Comparison of ENCODE assay signal across 1 cellular context in the genomic region with DNA sequence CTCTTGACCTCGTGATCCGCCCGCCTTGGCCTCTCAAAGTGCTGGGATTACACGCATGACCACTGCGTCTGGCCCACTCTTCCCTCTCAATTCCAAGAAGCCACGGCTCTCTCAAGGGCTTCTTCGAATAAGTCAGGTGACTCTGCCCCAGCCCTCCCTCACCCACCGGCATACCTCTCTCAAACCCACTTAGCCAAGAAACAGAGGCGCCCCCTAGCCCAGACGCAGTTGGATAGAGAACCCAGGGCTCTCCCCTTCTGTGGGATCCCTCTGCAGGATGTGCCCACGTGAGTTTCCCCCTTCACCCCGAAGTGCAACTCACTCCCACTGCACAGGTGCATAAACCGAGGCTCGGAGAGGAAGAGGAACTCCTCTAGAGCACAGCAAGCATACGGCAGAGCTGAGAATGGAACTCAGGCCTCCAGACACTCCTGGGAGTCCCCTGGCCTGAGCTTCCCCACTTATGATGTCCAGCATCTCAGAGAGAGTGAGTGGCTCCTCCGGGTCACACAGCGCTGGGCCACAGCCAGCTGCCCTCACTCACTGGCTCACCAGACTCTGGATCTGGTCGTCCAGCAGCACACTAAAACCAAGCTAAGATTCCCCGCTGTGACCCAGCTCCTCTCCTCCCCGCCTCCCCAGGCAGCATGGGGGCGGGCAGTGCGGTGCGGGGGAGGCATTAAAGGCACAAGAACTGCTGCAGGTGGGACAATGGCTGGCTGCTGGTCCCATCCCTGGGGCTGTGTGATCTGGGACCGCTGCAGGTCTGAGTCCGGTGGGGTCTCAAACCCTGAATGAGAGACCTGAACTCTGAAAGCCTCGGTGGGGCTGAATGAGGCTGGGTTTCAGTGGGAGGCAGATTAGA.
TF ChIP-seq lines count a peak whose summit lies in the region.

No MANE protein-coding gene starts in this region.

TF ChIP-seq in HEK293, 187 proteins besides CTCF, POLR2A, EP300 and RAD21 (continued from another document):
- TF ChIP-seq, protein P1, sequence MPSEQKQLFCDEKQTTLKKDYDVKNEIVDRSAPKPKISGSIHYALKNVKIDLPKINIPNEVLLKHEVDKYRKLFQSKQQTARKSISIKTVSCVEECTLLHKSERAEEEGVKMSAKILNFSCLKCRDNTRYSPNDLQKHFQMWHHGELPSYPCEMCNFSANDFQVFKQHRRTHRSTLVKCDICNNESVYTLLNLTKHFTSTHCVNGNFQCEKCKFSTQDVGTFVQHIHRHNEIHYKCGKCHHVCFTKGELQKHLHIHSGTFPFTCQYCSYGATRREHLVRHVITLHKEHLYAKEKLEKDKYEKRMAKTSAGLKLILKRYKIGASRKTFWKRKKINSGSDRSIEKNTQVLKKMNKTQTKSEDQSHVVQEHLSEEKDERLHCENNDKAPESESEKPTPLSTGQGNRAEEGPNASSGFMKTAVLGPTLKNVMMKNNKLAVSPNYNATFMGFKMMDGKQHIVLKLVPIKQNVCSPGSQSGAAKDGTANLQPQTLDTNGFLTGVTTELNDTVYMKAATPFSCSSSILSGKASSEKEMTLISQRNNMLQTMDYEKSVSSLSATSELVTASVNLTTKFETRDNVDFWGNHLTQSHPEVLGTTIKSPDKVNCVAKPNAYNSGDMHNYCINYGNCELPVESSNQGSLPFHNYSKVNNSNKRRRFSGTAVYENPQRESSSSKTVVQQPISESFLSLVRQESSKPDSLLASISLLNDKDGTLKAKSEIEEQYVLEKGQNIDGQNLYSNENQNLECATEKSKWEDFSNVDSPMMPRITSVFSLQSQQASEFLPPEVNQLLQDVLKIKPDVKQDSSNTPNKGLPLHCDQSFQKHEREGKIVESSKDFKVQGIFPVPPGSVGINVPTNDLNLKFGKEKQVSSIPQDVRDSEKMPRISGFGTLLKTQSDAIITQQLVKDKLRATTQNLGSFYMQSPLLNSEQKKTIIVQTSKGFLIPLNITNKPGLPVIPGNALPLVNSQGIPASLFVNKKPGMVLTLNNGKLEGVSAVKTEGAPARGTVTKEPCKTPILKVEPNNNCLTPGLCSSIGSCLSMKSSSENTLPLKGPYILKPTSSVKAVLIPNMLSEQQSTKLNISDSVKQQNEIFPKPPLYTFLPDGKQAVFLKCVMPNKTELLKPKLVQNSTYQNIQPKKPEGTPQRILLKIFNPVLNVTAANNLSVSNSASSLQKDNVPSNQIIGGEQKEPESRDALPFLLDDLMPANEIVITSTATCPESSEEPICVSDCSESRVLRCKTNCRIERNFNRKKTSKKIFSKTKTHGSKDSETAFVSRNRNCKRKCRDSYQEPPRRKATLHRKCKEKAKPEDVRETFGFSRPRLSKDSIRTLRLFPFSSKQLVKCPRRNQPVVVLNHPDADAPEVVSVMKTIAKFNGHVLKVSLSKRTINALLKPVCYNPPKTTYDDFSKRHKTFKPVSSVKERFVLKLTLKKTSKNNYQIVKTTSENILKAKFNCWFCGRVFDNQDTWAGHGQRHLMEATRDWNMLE (tag by site-specific recombination; conservative IDR thresholded peaks at IDR 0.05; ENCODE audit: low read depth): no peak
- TF ChIP-seq ZNF768 (tag by site-specific recombination; IDR thresholded peaks at IDR 0.05) (peak; percentile 45; the same call in 1 of the 2 replicates), GLIS1 (tag by site-specific recombination; IDR thresholded peaks at IDR 0.05) (peak; percentile 28; the same call in 1 of the 2 replicates), ZNF214 (tag by site-specific recombination; IDR thresholded peaks at IDR 0.05; ENCODE audit: borderline replicate concordance) (no peak), ZNF792 (tag by site-specific recombination; IDR thresholded peaks at IDR 0.05) (no peak), ZNF138 (tag by site-specific recombination; IDR thresholded peaks at IDR 0.05; ENCODE audit: borderline replicate concordance) (no peak), MYNN (tag by site-specific recombination; IDR thresholded peaks at IDR 0.05; ENCODE audit: borderline replicate concordance) (no peak), ZNF596 (tag by site-specific recombination; IDR thresholded peaks at IDR 0.05) (no peak), ZNF302 (tag by site-specific recombination; IDR thresholded peaks at IDR 0.05; ENCODE audit: low read depth) (no peak), ZNF561 (tag by site-specific recombination; IDR thresholded peaks at IDR 0.05; ENCODE audit: borderline replicate concordance) (no peak), ZNF16 (tag by site-specific recombination; IDR thresholded peaks at IDR 0.05; ENCODE audit: low read depth) (no peak), ZNF175 (tag by site-specific recombination; IDR thresholded peaks at IDR 0.05) (no peak), REPIN1 (tag by site-specific recombination; IDR thresholded peaks at IDR 0.05; ENCODE audit: low read depth) (no peak), GLIS2 (tag by site-specific recombination; IDR thresholded peaks at IDR 0.05) (peak; percentile 46), MEIS1 (CRISPR knock-in tag; IDR thresholded peaks at IDR 0.05; ENCODE audit: borderline replicate concordance) (no peak), ZBTB17 (tag by site-specific recombination; IDR thresholded peaks at IDR 0.05) (no peak), IKZF3 (tag by site-specific recombination; IDR thresholded peaks at IDR 0.05) (no peak), ZIC2 (tag by site-specific recombination; IDR thresholded peaks at IDR 0.05) (peak; percentile 89), RBAK (tag by site-specific recombination; IDR thresholded peaks at IDR 0.05) (no peak), EGR2 (tag by site-specific recombination; IDR thresholded peaks at IDR 0.05; ENCODE audit: low read depth) (peak; percentile 84), ZNF664 (tag by site-specific recombination; IDR thresholded peaks at IDR 0.05) (no peak), HOXC10 (CRISPR knock-in tag; IDR thresholded peaks at IDR 0.05) (no peak), ZNF19 (tag by site-specific recombination; IDR thresholded peaks at IDR 0.05; ENCODE audit: low read depth) (no peak)
- TF ChIP-seq, protein P2, sequence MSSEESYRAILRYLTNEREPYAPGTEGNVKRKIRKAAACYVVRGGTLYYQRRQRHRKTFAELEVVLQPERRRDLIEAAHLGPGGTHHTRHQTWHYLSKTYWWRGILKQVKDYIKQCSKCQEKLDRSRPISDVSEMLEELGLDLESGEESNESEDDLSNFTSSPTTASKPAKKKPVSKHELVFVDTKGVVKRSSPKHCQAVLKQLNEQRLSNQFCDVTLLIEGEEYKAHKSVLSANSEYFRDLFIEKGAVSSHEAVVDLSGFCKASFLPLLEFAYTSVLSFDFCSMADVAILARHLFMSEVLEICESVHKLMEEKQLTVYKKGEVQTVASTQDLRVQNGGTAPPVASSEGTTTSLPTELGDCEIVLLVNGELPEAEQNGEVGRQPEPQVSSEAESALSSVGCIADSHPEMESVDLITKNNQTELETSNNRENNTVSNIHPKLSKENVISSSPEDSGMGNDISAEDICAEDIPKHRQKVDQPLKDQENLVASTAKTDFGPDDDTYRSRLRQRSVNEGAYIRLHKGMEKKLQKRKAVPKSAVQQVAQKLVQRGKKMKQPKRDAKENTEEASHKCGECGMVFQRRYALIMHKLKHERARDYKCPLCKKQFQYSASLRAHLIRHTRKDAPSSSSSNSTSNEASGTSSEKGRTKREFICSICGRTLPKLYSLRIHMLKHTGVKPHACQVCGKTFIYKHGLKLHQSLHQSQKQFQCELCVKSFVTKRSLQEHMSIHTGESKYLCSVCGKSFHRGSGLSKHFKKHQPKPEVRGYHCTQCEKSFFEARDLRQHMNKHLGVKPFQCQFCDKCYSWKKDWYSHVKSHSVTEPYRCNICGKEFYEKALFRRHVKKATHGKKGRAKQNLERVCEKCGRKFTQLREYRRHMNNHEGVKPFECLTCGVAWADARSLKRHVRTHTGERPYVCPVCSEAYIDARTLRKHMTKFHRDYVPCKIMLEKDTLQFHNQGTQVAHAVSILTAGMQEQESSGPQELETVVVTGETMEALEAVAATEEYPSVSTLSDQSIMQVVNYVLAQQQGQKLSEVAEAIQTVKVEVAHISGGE (tag by site-specific recombination; conservative IDR thresholded peaks at IDR 0.05; ENCODE audit: low read depth): no peak
- TF ChIP-seq, protein P3, sequence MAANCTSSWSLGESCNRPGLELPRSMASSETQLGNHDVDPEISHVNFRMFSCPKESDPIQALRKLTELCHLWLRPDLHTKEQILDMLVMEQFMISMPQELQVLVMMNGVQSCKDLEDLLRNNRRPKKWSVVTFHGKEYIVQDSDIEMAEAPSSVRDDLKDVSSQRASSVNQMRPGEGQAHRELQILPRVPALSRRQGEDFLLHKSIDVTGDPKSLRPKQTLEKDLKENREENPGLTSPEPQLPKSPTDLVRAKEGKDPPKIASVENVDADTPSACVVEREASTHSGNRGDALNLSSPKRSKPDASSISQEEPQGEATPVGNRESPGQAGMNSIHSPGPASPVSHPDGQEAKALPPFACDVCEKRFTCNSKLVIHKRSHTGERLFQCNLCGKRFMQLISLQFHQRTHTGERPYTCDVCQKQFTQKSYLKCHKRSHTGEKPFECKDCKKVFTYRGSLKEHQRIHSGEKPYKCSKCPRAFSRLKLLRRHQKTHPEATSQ (tag by site-specific recombination; IDR thresholded peaks at IDR 0.05): no peak
- TF ChIP-seq, protein P4, sequence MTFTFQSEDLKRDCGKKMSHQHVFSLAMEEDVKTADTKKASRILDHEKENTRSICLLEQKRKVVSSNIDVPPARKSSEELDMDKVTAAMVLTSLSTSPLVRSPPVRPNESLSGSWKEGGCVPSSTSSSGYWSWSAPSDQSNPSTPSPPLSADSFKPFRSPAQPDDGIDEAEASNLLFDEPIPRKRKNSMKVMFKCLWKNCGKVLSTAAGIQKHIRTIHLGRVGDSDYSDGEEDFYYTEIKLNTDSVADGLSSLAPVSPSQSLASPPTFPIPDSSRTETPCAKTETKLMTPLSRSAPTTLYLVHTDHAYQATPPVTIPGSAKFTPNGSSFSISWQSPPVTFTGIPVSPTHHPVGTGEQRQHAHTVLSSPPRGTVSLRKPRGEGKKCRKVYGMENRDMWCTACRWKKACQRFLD (tag by site-specific recombination; IDR thresholded peaks at IDR 0.05): no peak
- TF ChIP-seq, protein P5, sequence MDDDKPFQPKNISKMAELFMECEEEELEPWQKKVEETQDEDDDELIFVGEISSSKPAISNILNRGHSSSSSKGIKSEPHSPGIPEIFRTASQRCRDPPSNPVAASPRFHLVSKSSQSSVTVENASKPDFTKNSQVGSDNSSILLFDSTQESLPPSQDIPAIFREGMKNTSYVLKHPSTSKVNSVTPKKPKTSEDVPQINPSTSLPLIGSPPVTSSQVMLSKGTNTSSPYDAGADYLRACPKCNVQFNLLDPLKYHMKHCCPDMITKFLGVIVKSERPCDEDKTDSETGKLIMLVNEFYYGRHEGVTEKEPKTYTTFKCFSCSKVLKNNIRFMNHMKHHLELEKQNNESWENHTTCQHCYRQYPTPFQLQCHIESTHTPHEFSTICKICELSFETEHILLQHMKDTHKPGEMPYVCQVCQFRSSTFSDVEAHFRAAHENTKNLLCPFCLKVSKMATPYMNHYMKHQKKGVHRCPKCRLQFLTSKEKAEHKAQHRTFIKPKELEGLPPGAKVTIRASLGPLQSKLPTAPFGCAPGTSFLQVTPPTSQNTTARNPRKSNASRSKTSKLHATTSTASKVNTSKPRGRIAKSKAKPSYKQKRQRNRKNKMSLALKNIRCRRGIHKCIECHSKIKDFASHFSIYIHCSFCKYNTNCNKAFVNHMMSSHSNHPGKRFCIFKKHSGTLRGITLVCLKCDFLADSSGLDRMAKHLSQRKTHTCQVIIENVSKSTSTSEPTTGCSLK (tag by site-specific recombination; IDR thresholded peaks at IDR 0.05): no peak
- TF ChIP-seq, protein P6, sequence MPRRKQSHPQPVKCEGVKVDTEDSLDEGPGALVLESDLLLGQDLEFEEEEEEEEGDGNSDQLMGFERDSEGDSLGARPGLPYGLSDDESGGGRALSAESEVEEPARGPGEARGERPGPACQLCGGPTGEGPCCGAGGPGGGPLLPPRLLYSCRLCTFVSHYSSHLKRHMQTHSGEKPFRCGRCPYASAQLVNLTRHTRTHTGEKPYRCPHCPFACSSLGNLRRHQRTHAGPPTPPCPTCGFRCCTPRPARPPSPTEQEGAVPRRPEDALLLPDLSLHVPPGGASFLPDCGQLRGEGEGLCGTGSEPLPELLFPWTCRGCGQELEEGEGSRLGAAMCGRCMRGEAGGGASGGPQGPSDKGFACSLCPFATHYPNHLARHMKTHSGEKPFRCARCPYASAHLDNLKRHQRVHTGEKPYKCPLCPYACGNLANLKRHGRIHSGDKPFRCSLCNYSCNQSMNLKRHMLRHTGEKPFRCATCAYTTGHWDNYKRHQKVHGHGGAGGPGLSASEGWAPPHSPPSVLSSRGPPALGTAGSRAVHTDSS (tag by site-specific recombination; IDR thresholded peaks at IDR 0.05): no peak
- TF ChIP-seq, protein P7, sequence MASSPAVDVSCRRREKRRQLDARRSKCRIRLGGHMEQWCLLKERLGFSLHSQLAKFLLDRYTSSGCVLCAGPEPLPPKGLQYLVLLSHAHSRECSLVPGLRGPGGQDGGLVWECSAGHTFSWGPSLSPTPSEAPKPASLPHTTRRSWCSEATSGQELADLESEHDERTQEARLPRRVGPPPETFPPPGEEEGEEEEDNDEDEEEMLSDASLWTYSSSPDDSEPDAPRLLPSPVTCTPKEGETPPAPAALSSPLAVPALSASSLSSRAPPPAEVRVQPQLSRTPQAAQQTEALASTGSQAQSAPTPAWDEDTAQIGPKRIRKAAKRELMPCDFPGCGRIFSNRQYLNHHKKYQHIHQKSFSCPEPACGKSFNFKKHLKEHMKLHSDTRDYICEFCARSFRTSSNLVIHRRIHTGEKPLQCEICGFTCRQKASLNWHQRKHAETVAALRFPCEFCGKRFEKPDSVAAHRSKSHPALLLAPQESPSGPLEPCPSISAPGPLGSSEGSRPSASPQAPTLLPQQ (tag by site-specific recombination; IDR thresholded peaks at IDR 0.05): no peak
